In the genomic region with DNA sequence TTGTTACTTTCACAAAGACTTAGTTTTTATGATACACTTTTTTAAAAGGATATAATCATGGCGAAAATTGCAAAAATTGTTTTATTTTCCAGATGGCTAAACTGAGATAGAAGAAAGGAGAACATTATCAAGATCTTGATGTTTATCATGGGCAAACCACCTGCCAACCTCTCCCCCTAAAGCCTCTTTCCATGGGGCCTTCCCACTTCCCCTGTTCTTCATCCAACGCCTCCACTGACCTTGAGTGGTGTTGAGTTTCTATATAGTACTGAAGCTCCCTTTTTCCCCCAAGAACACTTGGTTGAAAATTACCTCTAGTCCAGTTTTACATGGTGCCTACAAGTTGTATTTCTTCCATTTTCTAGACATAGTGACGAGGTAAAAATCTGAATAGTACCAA, we compare ENCODE assay signal across 14 cellular contexts. TPM values are rescaled to one million over a fixed set of nuclear protein-coding genes. Genes with fewer than 3 reads are reported as not detected.
DNase-seq lines count a peak whose midpoint lies in the region; ATAC-seq and TF ChIP-seq lines count a peak whose summit lies in the region.
"Had no signal": no experiment of that assay in that cellular context is flagged by ENCODE, and none has a peak within 500 bp of the region (broad histone marks: within the 10 kb centered on the region; RNA-seq: fewer than 3 reads in every experiment).

No MANE protein-coding gene starts in this region.

- H3K27me3 Mint-ChIP-seq in natural killer cell treated with Interleukin-12 subunit alpha and Interleukin-12 subunit beta and Interleukin-15 and Interleukin-18, amount 100 ng/mL, for 72 hours = no peaks in the 10 kb centered on the region
- H3K27me3 Mint-ChIP-seq: activated CD8-positive, alpha-beta T cell treated with anti-CD3 and anti-CD28 coated beads for 36 hours; activated naive CD4-positive, alpha-beta T cell treated with anti-CD3 and anti-CD28 coated beads, Interleukin-2, amount 10 ng/mL, durations not matched to agents 7 days and 5 days had no signal

- no peak for ATAC-seq in left cardiac atrium
- ATAC-seq in natural killer cell treated with Interleukin-12 subunit alpha and Interleukin-12 subunit beta and Interleukin-15 and Interleukin-18, amount 100 ng/mL, for 72 hours = no peak
- no peak for ATAC-seq in GM19023 (IDR thresholded peaks at IDR 0.05; ENCODE audit: unreplicated experiment)
- ATAC-seq: activated CD8-positive, alpha-beta T cell treated with anti-CD3 and anti-CD28 coated beads for 36 hours had no signal

- no peaks in the 10 kb centered on the region for H3K9me3 ChIP-seq in left ventricle myocardium inferior (replicated peaks)
- H3K9me3 ChIP-seq in ascending aorta = no peaks in the 10 kb centered on the region
- no peaks in the 10 kb centered on the region for H3K9me3 ChIP-seq in vagina

- H3K27ac Mint-ChIP-seq in natural killer cell treated with Interleukin-12 subunit alpha and Interleukin-12 subunit beta and Interleukin-15 and Interleukin-18, amount 100 ng/mL, for 72 hours = peak overlapping the region in 1 of 2 donors; percentile 69
- H3K27ac Mint-ChIP-seq: activated naive CD4-positive, alpha-beta T cell treated with anti-CD3 and anti-CD28 coated beads, Interleukin-2, amount 10 ng/mL, durations not matched to agents 7 days and 5 days had no signal

- peaks cover 55 to 68% of the 10 kb centered on the region in 2 donors for H3K4me1 Mint-ChIP-seq in natural killer cell treated with Interleukin-12 subunit alpha and Interleukin-12 subunit beta and Interleukin-15 and Interleukin-18, amount 100 ng/mL, for 72 hours (ENCODE audit: low read depth in 2 of 2)

- H3K4me3 Mint-ChIP-seq in natural killer cell treated with Interleukin-12 subunit alpha and Interleukin-12 subunit beta and Interleukin-15 and Interleukin-18, amount 100 ng/mL, for 72 hours = peak overlapping the region; percentile 54
- H3K4me3 Mint-ChIP-seq: activated CD8-positive, alpha-beta T cell treated with anti-CD3 and anti-CD28 coated beads for 36 hours; activated naive CD4-positive, alpha-beta T cell treated with anti-CD3 and anti-CD28 coated beads, Interleukin-2, amount 10 ng/mL, durations not matched to agents 7 days and 5 days had no signal

- H3K27me3 ChIP-seq in left ventricle myocardium inferior (ENCODE audit: low read depth) = no peaks in the 10 kb centered on the region
- H3K27me3 ChIP-seq in ascending aorta = no peaks in the 10 kb centered on the region
- no peaks in the 10 kb centered on the region for H3K27me3 ChIP-seq in vagina

- H3K9me3 Mint-ChIP-seq in natural killer cell treated with Interleukin-12 subunit alpha and Interleukin-12 subunit beta and Interleukin-15 and Interleukin-18, amount 100 ng/mL, for 72 hours = no peaks in the 10 kb centered on the region
- H3K9me3 Mint-ChIP-seq: activated CD8-positive, alpha-beta T cell treated with anti-CD3 and anti-CD28 coated beads for 36 hours; activated naive CD4-positive, alpha-beta T cell treated with anti-CD3 and anti-CD28 coated beads, Interleukin-2, amount 10 ng/mL, durations not matched to agents 7 days and 5 days had no signal

- H3K36me3 ChIP-seq in left ventricle myocardium inferior = no peaks in the 10 kb centered on the region
- no peaks in the 10 kb centered on the region for H3K36me3 ChIP-seq in ascending aorta
- no peaks in the 10 kb centered on the region for H3K36me3 ChIP-seq in vagina

- DNase-seq in left ventricle myocardium inferior = no peak
- no peak for DNase-seq in left cardiac atrium
- no peak for DNase-seq in ascending aorta (ENCODE audit: low spot score in 2 of 2)
- no peak for DNase-seq in natural killer cell treated with Interleukin-12 subunit alpha and Interleukin-12 subunit beta and Interleukin-15 and Interleukin-18, amount 100 ng/mL, for 72 hours (ENCODE audit: low spot score)
- DNase-seq in vagina (ENCODE audit: extremely low spot score in 2 of 2) = no peak
- no peak for DNase-seq in NCI-H128 (lab: John Stamatoyannopoulos, UW; ENCODE audit: unreplicated experiment)
- no peak for DNase-seq in NCI-H524 treated with DMSO at 0.1 percent for 48 hours (lab: John Stamatoyannopoulos, UW)
- DNase-seq: activated CD8-positive, alpha-beta T cell treated with anti-CD3 and anti-CD28 coated beads for 36 hours; activated naive CD4-positive, alpha-beta T cell treated with anti-CD3 and anti-CD28 coated beads, Interleukin-2, amount 10 ng/mL, durations not matched to agents 7 days and 5 days; cerebellar nuclear complex; NCI-H1048; NCI-H345 had no signal

- H3K27ac ChIP-seq in left ventricle myocardium inferior (replicated peaks) (peak overlapping the region; percentile 86), ascending aorta (peak overlapping the region; percentile 83 to 95), vagina (peak overlapping the region; percentile 38)
- H3K27ac ChIP-seq: RWPE1 had no signal

- intact Hi-C loops in left ventricle myocardium inferior (cut with micrococcal nuclease) = no loop called here
- intact Hi-C loops in left cardiac atrium (cut with DNase I) = no loop called here
- intact Hi-C loops in ascending aorta (cut with DNase I) = loop anchor here (5.0 kb wide), 1 partner anchor 1745 kb away; no protein-coding TSS in a partner anchor
- intact Hi-C loops in vagina (cut with DNase I) = no loop called here

- no peak for TF ChIP-seq CTCF in left ventricle myocardium inferior (IDR thresholded peaks at IDR 0.05; ENCODE audit: borderline replicate concordance)
- TF ChIP-seq CTCF in ascending aorta (IDR thresholded peaks at IDR 0.05) = no peak
- TF ChIP-seq CTCF in vagina (IDR thresholded peaks at IDR 0.05) = no peak

- peaks cover 5% of the 10 kb centered on the region for H3K36me3 Mint-ChIP-seq in natural killer cell treated with Interleukin-12 subunit alpha and Interleukin-12 subunit beta and Interleukin-15 and Interleukin-18, amount 100 ng/mL, for 72 hours

- no peak for TF ChIP-seq POLR2A in vagina (IDR thresholded peaks at IDR 0.05)

- peak overlapping the region; percentile 14 for H3K4me3 ChIP-seq in left ventricle myocardium inferior
- peak overlapping the region; percentile 20 to 71 for H3K4me3 ChIP-seq in ascending aorta
- no peak overlapping the region for H3K4me3 ChIP-seq in vagina

- peaks cover 95% of the 10 kb centered on the region for H3K4me1 ChIP-seq in left ventricle myocardium inferior
- H3K4me1 ChIP-seq in ascending aorta = peaks cover 16 to 53% of the 10 kb centered on the region in 2 donors
- peaks cover 74% of the 10 kb centered on the region for H3K4me1 ChIP-seq in vagina

RNA-seq across cellular contexts. Expression of gene CREB3L2, which starts 5.0 kb away (rescaled TPM):
- total RNA-seq in left ventricle myocardium inferior (28.9 TPM), left cardiac atrium (10 to 100 TPM; 41.5 to 80.1 TPM), ascending aorta (38.5 TPM), vagina (28.7 TPM)
- 10 to 100 TPM; 53.5 to 59.0 TPM for total RNA-seq in natural killer cell treated with Interleukin-12 subunit alpha and Interleukin-12 subunit beta and Interleukin-15 and Interleukin-18, amount 100 ng/mL, for 72 hours

Comparison
In these comparisons a context has a peak if more than half of its experiments do, and no peak if none do; other contexts are left out.
1. H3K27ac ChIP-seq: peak in every context shown above with its lines; median percentile 89 in ascending aorta; 86 in left ventricle myocardium inferior; 38 in vagina.
2. H3K4me3 ChIP-seq: peak in left ventricle myocardium inferior (single experiment) and ascending aorta (2 of 2); none in vagina (0 of 2).